ENCODE assay signal across 16 cellular contexts in the genomic region with DNA sequence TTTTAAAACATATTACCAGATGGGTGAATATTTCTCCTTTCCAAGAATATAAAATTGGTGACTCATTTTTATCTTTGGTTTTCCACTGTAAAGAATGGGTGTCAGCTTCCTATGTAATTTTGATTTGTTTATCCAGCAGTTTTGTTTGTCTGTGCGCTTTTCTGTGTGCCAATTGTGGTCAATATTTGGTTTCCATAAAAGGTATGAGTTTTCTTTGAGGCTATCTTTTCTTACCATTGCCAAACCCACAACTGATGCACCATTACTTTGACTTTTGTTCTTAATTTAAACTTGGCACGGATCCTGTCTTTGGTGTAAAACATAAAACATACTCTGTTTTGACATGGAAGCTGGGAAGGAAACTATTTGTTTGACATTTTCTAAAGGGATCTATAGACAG.
DNase-seq lines count a peak whose midpoint lies in the region; ATAC-seq, FAIRE-seq and TF ChIP-seq lines count a peak whose summit lies in the region.
"Had no signal": no experiment of that assay in that cellular context is flagged by ENCODE, and none has a peak within 500 bp of the region (broad histone marks: within the 10 kb centered on the region; RNA-seq: fewer than 3 reads in every experiment).

No MANE protein-coding gene starts in this region.

- no peak overlapping the region for H2AFZ ChIP-seq in endothelial cell of umbilical vein (ENCODE audit: low read depth, low read length)
- H2AFZ ChIP-seq in hepatocyte, result no peak overlapping the region

- CTCF ChIA-PET in endothelial cell of umbilical vein (lab: Charles Lee), result interaction anchor here (1.0 to 3.8 kb wide), 4 partner anchors 24 to 173 kb away, joined by 3 to 23 read pairs (median 4); no protein-coding TSS in a partner anchor

- intact Hi-C loops in endothelial cell of umbilical vein (cut with micrococcal nuclease), result loop anchor here (1.0 kb wide), 4 partner anchors 78 to 173 kb away; a partner anchor contains a TSS

- H3K9me1 ChIP-seq in endothelial cell of umbilical vein (replicated peaks; ENCODE audit: control insufficient read depth, extremely low read depth, insufficient read depth, low read length), result no peaks in the 10 kb centered on the region

- H3K79me2 ChIP-seq in endothelial cell of umbilical vein (ENCODE audit: control insufficient read depth, insufficient read depth, low read length) (no peaks in the 10 kb centered on the region), hepatocyte (no peaks in the 10 kb centered on the region)

- H4K20me1 ChIP-seq in endothelial cell of umbilical vein (replicated peaks; ENCODE audit: control insufficient read depth, extremely low read depth, insufficient read depth, low read length) (no peaks in the 10 kb centered on the region), hepatocyte (ENCODE audit: insufficient read depth, poor library complexity, severe bottlenecking) (no peaks in the 10 kb centered on the region)

- peaks cover 10% of the 10 kb centered on the region for H3K9me3 Mint-ChIP-seq in activated T-cell treated with anti-CD3 and anti-CD28 coated beads, Interleukin-2, amount 50 U/mL, for 4 hours

- H3K36me3 Mint-ChIP-seq in activated T-cell treated with anti-CD3 and anti-CD28 coated beads, Interleukin-2, amount 50 U/mL, for 4 hours (ENCODE audit: insufficient read depth), result no peaks in the 10 kb centered on the region
- H3K36me3 Mint-ChIP-seq: CD8-positive, alpha-beta memory T cell; IgD-negative memory B cell had no signal

- H3K27me3 ChIP-seq in endothelial cell of umbilical vein (ENCODE audit: control insufficient read depth in 2 of 2, insufficient read depth in 2 of 2, low read length in 2 of 2) (no peaks in the 10 kb centered on the region), hepatocyte (no peaks in the 10 kb centered on the region)

- H3K4me1 Mint-ChIP-seq in activated T-cell treated with anti-CD3 and anti-CD28 coated beads, Interleukin-2, amount 50 U/mL, for 4 hours (ENCODE audit: low read depth), result no peaks in the 10 kb centered on the region
- H3K4me1 Mint-ChIP-seq: CD8-positive, alpha-beta memory T cell; IgD-negative memory B cell had no signal

- TF ChIP-seq CTCF in endothelial cell of umbilical vein (IDR thresholded peaks at IDR 0.05; ENCODE audit: extremely low read depth in 1 of 2, insufficient read depth in 1 of 2, low read depth in 1 of 2, low read length in 2 of 2) (no peak), hepatocyte (IDR thresholded peaks at IDR 0.05; ENCODE audit: poor library complexity) (no peak)

- no peak for TF ChIP-seq POLR2A in endothelial cell of umbilical vein (IDR thresholded peaks at IDR 0.05; ENCODE audit: low read depth, low read length)

- no peak for ATAC-seq in stimulated activated naive CD8-positive, alpha-beta T cell treated with anti-CD3 and anti-CD28 coated beads, Interleukin-15, Interleukin-2, amounts not matched to agents 100 U/mL and 50 U/mL, for 24 hours
- ATAC-seq in activated T-cell treated with anti-CD3 and anti-CD28 coated beads, Interleukin-2, amount 50 U/mL, for 4 hours, result no peak
- ATAC-seq: activated CD8-positive, alpha-beta T cell treated with anti-CD3 and anti-CD28 coated beads for 36 hours had no signal

- no peaks in the 10 kb centered on the region for H3K27me3 Mint-ChIP-seq in activated T-cell treated with anti-CD3 and anti-CD28 coated beads, Interleukin-2, amount 50 U/mL, for 4 hours (ENCODE audit: low read depth)
- H3K27me3 Mint-ChIP-seq: activated CD8-positive, alpha-beta T cell treated with anti-CD3 and anti-CD28 coated beads for 36 hours; IgD-negative memory B cell had no signal

- dilution Hi-C loops in endothelial cell of umbilical vein (cut with MboI; ENCODE audit: extremely low pct_ligation_motif_present, low sequenced_read_pairs), result no loop called here

- H3K4me3 ChIP-seq in endothelial cell of umbilical vein (replicated peaks in 1 of 3; ENCODE audit: insufficient read depth in 1 of 3, low read depth in 1 of 3, low read length in 3 of 3), result peak overlapping the region in 1 of 3 experiments; percentile 8
- H3K4me3 ChIP-seq in hepatocyte, result no peak overlapping the region

- POLR2A ChIA-PET in endothelial cell of umbilical vein (lab: Charles Lee), result no interaction called here

- DNase-seq in DMS79 treated with DMSO at 0.1 percent for 48 hours (lab: John Stamatoyannopoulos, UW), result peak; percentile 12
- no peak for DNase-seq in DMS79 (lab: John Stamatoyannopoulos, UW)
- DNase-seq in NCI-H774 (lab: John Stamatoyannopoulos, UW), result peak; percentile 32
- peak; percentile 82 for DNase-seq in endothelial cell of umbilical vein (ENCODE audit: low read depth, low spot score)
- DNase-seq in stromal cell of bone marrow (ENCODE audit: low read depth), result peak; percentile 28
- DNase-seq in stimulated activated naive CD8-positive, alpha-beta T cell treated with anti-CD3 and anti-CD28 coated beads, Interleukin-15, Interleukin-2, amounts not matched to agents 100 U/mL and 50 U/mL, for 24 hours, result no peak
- DNase-seq in hepatocyte (ENCODE audit: low spot score), result no peak
- DNase-seq in activated T-cell treated with anti-CD3 and anti-CD28 coated beads, Interleukin-2, amount 50 U/mL, for 4 hours, result no peak
- DNase-seq: 8988T; activated CD8-positive, alpha-beta T cell treated with anti-CD3 and anti-CD28 coated beads for 36 hours; CD8-positive, alpha-beta memory T cell; central memory CD4-positive, alpha-beta T cell; mesendoderm; nucleus accumbens had no signal

- peak; percentile 80 for FAIRE-seq in endothelial cell of umbilical vein (lab: Jason Lieb, UNC)

- no peak overlapping the region for H3K9ac ChIP-seq in endothelial cell of umbilical vein (replicated peaks; ENCODE audit: extremely low read depth, insufficient read depth, low read length)

- H3K9me2 ChIP-seq in hepatocyte (replicated peaks; ENCODE audit: insufficient read depth), result no peaks in the 10 kb centered on the region

- WGBS in hepatocyte (ENCODE audit: low lambda C conversion rate, missing lambda C conversion rate), result 54% methylated on average over 2 of the region's 2 CpGs

- H3K4me2 ChIP-seq in endothelial cell of umbilical vein (ENCODE audit: insufficient read depth, low read length) (peak overlapping the region; percentile 72), hepatocyte (no peak overlapping the region)

- H3K27ac ChIP-seq in endothelial cell of umbilical vein (ENCODE audit: insufficient read depth, low read depth, low read length) (peak overlapping the region; percentile 37), hepatocyte (no peak overlapping the region)
- H3K27ac ChIP-seq: epithelial cell of prostate had no signal

- no TSS peak for BruUV-seq in endothelial cell of umbilical vein (replicated peaks; lab: Mats Ljungman, UMichigan)

- H3K4me1 ChIP-seq in endothelial cell of umbilical vein (ENCODE audit: control insufficient read depth, extremely low read depth, insufficient read depth, low read length) (peaks cover 15% of the 10 kb centered on the region), hepatocyte (ENCODE audit: insufficient read depth) (no peaks in the 10 kb centered on the region)

- H3K4me3 Mint-ChIP-seq in activated T-cell treated with anti-CD3 and anti-CD28 coated beads, Interleukin-2, amount 50 U/mL, for 4 hours, result no peak overlapping the region
- H3K4me3 Mint-ChIP-seq: activated CD8-positive, alpha-beta T cell treated with anti-CD3 and anti-CD28 coated beads for 36 hours; CD8-positive, alpha-beta memory T cell; IgD-negative memory B cell had no signal

- no peaks in the 10 kb centered on the region for H3K9me3 ChIP-seq in endothelial cell of umbilical vein (replicated peaks; ENCODE audit: control insufficient read depth, insufficient read depth, low read length)
- H3K9me3 ChIP-seq in hepatocyte (ENCODE audit: low read depth), result no peaks in the 10 kb centered on the region

- H3K36me3 ChIP-seq in endothelial cell of umbilical vein (ENCODE audit: control insufficient read depth in 2 of 2, extremely low read depth in 1 of 2, insufficient read depth in 2 of 2, low read length in 2 of 2), result no peaks in the 10 kb centered on the region
- no peaks in the 10 kb centered on the region for H3K36me3 ChIP-seq in hepatocyte (replicated peaks; ENCODE audit: insufficient read depth, low read depth)

TF ChIP-seq in endothelial cell of umbilical vein, 7 proteins besides CTCF, POLR2A, EP300 and RAD21:
- TF ChIP-seq MYC (IDR thresholded peaks at IDR 0.05; ENCODE audit: low read depth, low read length) (no peak), GATA2 (IDR thresholded peaks at IDR 0.05; ENCODE audit: insufficient read depth, insufficient read length, low read depth, low read length) (peak; percentile 71), FOS (IDR thresholded peaks at IDR 0.05; ENCODE audit: borderline replicate concordance, insufficient read depth, low read length) (peak; percentile 82), POLR2AphosphoS5 (IDR thresholded peaks at IDR 0.05; ENCODE audit: insufficient read depth, low read depth, low read length) (peak; percentile 57), JUN (IDR thresholded peaks at IDR 0.05; ENCODE audit: borderline replicate concordance, insufficient read depth, insufficient read length, low read depth) (peak; percentile 65), EZH2 (IDR thresholded peaks at IDR 0.05; ENCODE audit: borderline replicate concordance, low read depth, low read length, severe bottlenecking) (no peak)
- TF ChIP-seq, protein P1, sequence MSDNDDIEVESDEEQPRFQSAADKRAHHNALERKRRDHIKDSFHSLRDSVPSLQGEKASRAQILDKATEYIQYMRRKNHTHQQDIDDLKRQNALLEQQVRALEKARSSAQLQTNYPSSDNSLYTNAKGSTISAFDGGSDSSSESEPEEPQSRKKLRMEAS (IDR thresholded peaks at IDR 0.05; ENCODE audit: insufficient read depth, insufficient read length), result no peak

Comparison
In these comparisons a context has a peak if more than half of its experiments do, and no peak if none do; other contexts are left out.
1. DNase-seq: peak in DMS79 treated with DMSO at 0.1 percent for 48 hours (single experiment), NCI-H774 (single experiment), endothelial cell of umbilical vein (single experiment) and stromal cell of bone marrow (single experiment); none in DMS79 (single experiment), stimulated activated naive CD8-positive, alpha-beta T cell treated with anti-CD3 and anti-CD28 coated beads, Interleukin-15, Interleukin-2, amounts not matched to agents 100 U/mL and 50 U/mL, for 24 hours (single experiment), hepatocyte (single experiment) and activated T-cell treated with anti-CD3 and anti-CD28 coated beads, Interleukin-2, amount 50 U/mL, for 4 hours (single experiment).